In the genomic region with DNA sequence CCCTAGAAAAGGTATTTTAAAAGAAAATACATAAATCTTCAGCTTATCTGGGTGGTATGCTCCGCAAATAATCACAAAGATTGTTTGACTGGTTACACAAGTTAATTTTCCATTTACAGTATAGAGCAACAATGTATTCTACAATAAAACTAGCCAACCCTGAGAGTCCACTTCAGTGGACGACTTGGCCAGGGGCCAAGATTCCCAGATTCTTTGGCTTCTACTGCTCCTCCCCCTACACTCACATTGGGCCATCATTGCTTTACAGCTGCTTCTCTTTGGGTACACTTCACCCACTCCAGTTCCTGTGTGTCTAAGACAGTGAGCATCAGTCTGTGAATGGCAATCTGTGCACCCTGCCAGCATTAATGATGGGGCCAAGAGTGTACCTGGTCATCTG, we compare ENCODE assay signal across 14 cellular contexts.
DNase-seq lines count a peak whose midpoint lies in the region; ATAC-seq and TF ChIP-seq lines count a peak whose summit lies in the region.
"Had no signal": no experiment of that assay in that cellular context is flagged by ENCODE, and none has a peak within 500 bp of the region (broad histone marks: within the 10 kb centered on the region; RNA-seq: fewer than 3 reads in every experiment).

No MANE protein-coding gene starts in this region.

- ATAC-seq in GM19351 (IDR thresholded peaks at IDR 0.05; ENCODE audit: unreplicated experiment) = no peak

- H3K27me3 ChIP-seq in stomach smooth muscle (ENCODE audit: control insufficient read depth in 1 of 2, insufficient read depth in 2 of 2, low read length in 2 of 2) = no peaks in the 10 kb centered on the region
- H3K27me3 ChIP-seq: ascending aorta had no signal

- peaks cover 6 to 9% of the 10 kb centered on the region in 2 donors for H3K36me3 ChIP-seq in stomach smooth muscle (ENCODE audit: control insufficient read depth in 2 of 2, insufficient read depth in 2 of 2, low read length in 2 of 2)

- POLR2A ChIA-PET in HEK293T (lab: Yijun Ruan, JAX) = no interaction called here

- peak overlapping the region; percentile 31 for H3K27ac ChIP-seq in stomach smooth muscle (ENCODE audit: low read length)
- H3K27ac ChIP-seq: ascending aorta had no signal

- CTCF ChIA-PET in HEK293T (lab: Yijun Ruan, JAX) = interaction anchor here (0.7 kb wide), 1 partner anchor 69 kb away, joined by 4 read pairs; no protein-coding TSS in a partner anchor

- DNase-seq in SHP77 (lab: John Stamatoyannopoulos, UW) (peak; percentile 8 to 12), SHP77 treated with DMSO at 0.1 percent for 48 hours (lab: John Stamatoyannopoulos, UW) (no peak), NCI-H510A (lab: John Stamatoyannopoulos, UW) (peak; percentile 26), iPS-NIHi11 (ENCODE audit: low spot score) (peak; percentile 40), D341Med (ENCODE audit: low spot score) (no peak), HEK293T (ENCODE audit: extremely low spot score) (no peak)
- DNase-seq: activated gamma-delta T cell; NCI-H2081; OCI-M1; stimulated activated naive CD4-positive, alpha-beta T cell treated with Interleukin-2 at 50 U/mL for 16 hours had no signal

- no peak overlapping the region for H3K4me3 ChIP-seq in stomach smooth muscle (ENCODE audit: low read length in 2 of 2)
- H3K4me3 ChIP-seq: ascending aorta, smooth muscle cell had no signal

- H3K9ac ChIP-seq in stomach smooth muscle (ENCODE audit: low read length in 2 of 2) = no peak overlapping the region

- peaks cover 32% of the 10 kb centered on the region for H3K4me1 ChIP-seq in stomach smooth muscle (ENCODE audit: control insufficient read depth, insufficient read depth, low read length)

- peaks cover 0 to 2% of the 10 kb centered on the region in 2 donors for H3K9me3 ChIP-seq in stomach smooth muscle (ENCODE audit: control insufficient read depth in 2 of 2, low read length in 2 of 2)

TF ChIP-seq in HEK293T, 16 proteins besides CTCF, POLR2A, EP300 and RAD21:
- TF ChIP-seq SP1 (IDR thresholded peaks at IDR 0.05) (no peak), CTBP1 (IDR thresholded peaks at IDR 0.05; ENCODE audit: borderline replicate concordance) (no peak), ARNT (IDR thresholded peaks at IDR 0.05) (no peak), ZNF384 (IDR thresholded peaks at IDR 0.05) (no peak)
- TF ChIP-seq, protein P1, sequence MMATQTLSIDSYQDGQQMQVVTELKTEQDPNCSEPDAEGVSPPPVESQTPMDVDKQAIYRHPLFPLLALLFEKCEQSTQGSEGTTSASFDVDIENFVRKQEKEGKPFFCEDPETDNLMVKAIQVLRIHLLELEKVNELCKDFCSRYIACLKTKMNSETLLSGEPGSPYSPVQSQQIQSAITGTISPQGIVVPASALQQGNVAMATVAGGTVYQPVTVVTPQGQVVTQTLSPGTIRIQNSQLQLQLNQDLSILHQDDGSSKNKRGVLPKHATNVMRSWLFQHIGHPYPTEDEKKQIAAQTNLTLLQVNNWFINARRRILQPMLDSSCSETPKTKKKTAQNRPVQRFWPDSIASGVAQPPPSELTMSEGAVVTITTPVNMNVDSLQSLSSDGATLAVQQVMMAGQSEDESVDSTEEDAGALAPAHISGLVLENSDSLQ (IDR thresholded peaks at IDR 0.05) = no peak

Comparison
In these comparisons a context has a peak if more than half of its experiments do, and no peak if none do; other contexts are left out.
1. DNase-seq: peak in SHP77 (2 of 2), NCI-H510A (single experiment) and iPS-NIHi11 (single experiment); none in SHP77 treated with DMSO at 0.1 percent for 48 hours (single experiment), D341Med (single experiment) and HEK293T (single experiment).